20 cellular contexts compared by ENCODE assay signal in the genomic region with DNA sequence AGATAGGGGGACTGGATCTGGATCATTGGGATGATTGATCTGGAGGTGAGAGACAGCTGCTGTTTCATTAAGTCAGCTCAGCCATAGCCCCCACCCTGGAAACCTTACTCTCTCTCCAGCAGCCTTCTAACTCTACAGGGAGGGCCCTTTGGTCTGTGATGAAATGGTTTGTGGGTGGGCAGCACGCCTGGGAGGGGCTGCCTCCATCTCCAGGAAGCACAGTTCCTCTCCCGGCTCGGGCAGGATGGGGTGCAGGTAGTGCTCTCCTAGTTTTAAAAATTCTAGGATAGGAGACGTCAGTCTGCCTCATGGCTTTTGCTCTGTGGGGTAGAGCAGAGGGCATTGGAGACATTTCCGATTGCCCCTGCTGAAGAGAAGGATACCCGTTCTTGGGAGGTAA.
"Had no signal": no experiment of that assay in that cellular context is flagged by ENCODE, and none has a peak within 500 bp of the region (broad histone marks: within the 10 kb centered on the region; RNA-seq: fewer than 3 reads in every experiment).

No MANE protein-coding gene starts in this region.

- H3K4me1 Mint-ChIP-seq: central memory CD8-positive, alpha-beta T cell; nephron; neural progenitor cell had no signal

- H3K36me3 Mint-ChIP-seq: neural progenitor cell had no signal

- H3K4me3 ChIP-seq: lung, neural progenitor cell, right lobe of liver, testis, tibial artery had no signal

- H3K36me3 ChIP-seq: neural progenitor cell, right lobe of liver had no signal

- H3K27me3 Mint-ChIP-seq: naive thymus-derived CD4-positive, alpha-beta T cell had no signal

- H3K27ac Mint-ChIP-seq: effector memory CD8-positive, alpha-beta T cell; naive thymus-derived CD4-positive, alpha-beta T cell; nephron; neural progenitor cell; stimulated activated memory B cell treated with anti-CD40 and anti-IgM and Interleukin-4, amounts not matched to agents 10 μg/mL and 1 μg/mL and 100 μg/mL, for 72 hours; type B pancreatic cell had no signal

- H3K4me1 ChIP-seq: neural progenitor cell, parathyroid adenoma, right lobe of liver, testis, tibial artery had no signal

- H3K4me3 Mint-ChIP-seq: central memory CD8-positive, alpha-beta T cell; effector memory CD8-positive, alpha-beta T cell; naive thymus-derived CD4-positive, alpha-beta T cell; nephron; neural progenitor cell; stimulated activated memory B cell treated with anti-CD40 and anti-IgM and Interleukin-4, amounts not matched to agents 10 μg/mL and 1 μg/mL and 100 μg/mL, for 72 hours; type B pancreatic cell had no signal

- H3K9me3 ChIP-seq: right lobe of liver, testis, tibial artery had no signal

- H3K9me3 Mint-ChIP-seq: central memory CD8-positive, alpha-beta T cell; effector memory CD8-positive, alpha-beta T cell; nephron; neural progenitor cell; stimulated activated memory B cell treated with anti-CD40 and anti-IgM and Interleukin-4, amounts not matched to agents 10 μg/mL and 1 μg/mL and 100 μg/mL, for 72 hours; type B pancreatic cell had no signal

- H3K27me3 ChIP-seq: neural progenitor cell, right lobe of liver, testis had no signal

- DNase-seq: cortex of kidney; effector memory CD8-positive, alpha-beta T cell; mesenchymal stem cell; midbrain; naive thymus-derived CD4-positive, alpha-beta T cell; retina; stimulated activated CD4-positive, alpha-beta T cell treated with anti-CD3 and anti-CD28 coated beads, Interleukin-4, amount 100 ng/mL, for 4 hours; stimulated activated naive CD8-positive, alpha-beta T cell treated with anti-CD3 and anti-CD28 coated beads, Interleukin-15, Interleukin-2, amounts not matched to agents 100 U/mL and 50 U/mL, for 24 hours; substantia nigra; testis; tibial artery had no signal

- H3K27ac ChIP-seq: neural progenitor cell, parathyroid adenoma, right lobe of liver, testis, tibial artery had no signal

- ATAC-seq: effector memory CD8-positive, alpha-beta T cell; left lobe of liver; naive thymus-derived CD4-positive, alpha-beta T cell; right lobe of liver; stimulated activated memory B cell treated with anti-CD40 and anti-IgM and Interleukin-4, amounts not matched to agents 10 μg/mL and 1 μg/mL and 100 μg/mL, for 72 hours; stimulated activated naive CD8-positive, alpha-beta T cell treated with anti-CD3 and anti-CD28 coated beads, Interleukin-15, Interleukin-2, amounts not matched to agents 100 U/mL and 50 U/mL, for 24 hours had no signal
